ENCODE assay signal across 8 cellular contexts in genomic region chr12:49088190-49088931, GRCh38. TPM values are rescaled to one million over a fixed set of nuclear protein-coding genes. Genes with fewer than 3 reads are reported as not detected.
DNase-seq lines count a peak whose midpoint lies in the region; ATAC-seq and TF ChIP-seq lines count a peak whose summit lies in the region.

No MANE protein-coding gene starts in this region.

- peaks cover 16% of the 10 kb centered on the region for H3K27me3 Mint-ChIP-seq in chondrocyte (ENCODE audit: low read depth)

- H3K36me3 Mint-ChIP-seq in chondrocyte (ENCODE audit: low read depth), result no peaks in the 10 kb centered on the region

- no peak overlapping the region for H3K4me3 ChIP-seq in AG09309 (ENCODE audit: control insufficient read depth, low read depth, low read length)

- H3K27ac Mint-ChIP-seq in chondrocyte (ENCODE audit: unreplicated experiment), result no peak overlapping the region

- TF ChIP-seq CTCF in AG09309 (IDR thresholded peaks at IDR 0.05; ENCODE audit: control insufficient read depth, insufficient read depth, low read depth, low read length, missing control alignments) (peak; percentile 94), chondrocyte (IDR thresholded peaks at IDR 0.05) (peak; percentile 91)

- peak; percentile 65 for DNase-seq in AG09309 (ENCODE audit: low read depth)
- DNase-seq in NCI-H510A (lab: John Stamatoyannopoulos, UW), result peak; percentile 31
- peak; percentile 72 for DNase-seq in activated CD4-positive, CD25-positive, alpha-beta regulatory T cell treated with anti-CD3 and anti-CD28 coated beads, Interleukin-2, amount 50 U/mL, for 72 hours
- DNase-seq in chondrocyte (ENCODE audit: low spot score), result no peak
- DNase-seq in left kidney (ENCODE audit: low read depth, low spot score), result peak; percentile 94
- peak; percentile 77 for DNase-seq in stimulated activated CD4-positive, alpha-beta T cell treated with anti-CD3 and anti-CD28 coated beads, Interleukin-4, amount 100 ng/mL, for 24 hours

- H3K4me1 Mint-ChIP-seq in chondrocyte (ENCODE audit: low read depth), result peaks cover 26% of the 10 kb centered on the region

- H3K4me3 Mint-ChIP-seq in chondrocyte (ENCODE audit: unreplicated experiment), result peak overlapping the region; percentile 25

- peak; percentile 89 for ATAC-seq in GM19023 (IDR thresholded peaks at IDR 0.05; ENCODE audit: unreplicated experiment)
- peak; percentile 56 for ATAC-seq in HG03457 (IDR thresholded peaks at IDR 0.05; ENCODE audit: unreplicated experiment)

- H3K9me3 Mint-ChIP-seq in chondrocyte (ENCODE audit: low read depth), result no peaks in the 10 kb centered on the region

RNA-seq across cellular contexts. Expression of gene DHH, which starts 6.2 kb away (rescaled TPM):
- 0.07 TPM in 1 of 3 replicates, not detected in the others for total RNA-seq in chondrocyte

RNA-seq across cellular contexts. Expression of gene RHEBL1, which starts 18.6 kb away (rescaled TPM):
- total RNA-seq in chondrocyte, result 0.64 to 0.95 TPM in 2 of 3 replicates, not detected in the other

RNA-seq across cellular contexts. Expression of gene LMBR1L, which starts 22.3 kb away (rescaled TPM):
- 37.0 to 47.3 TPM (median 46.9 TPM) in 3 replicates for total RNA-seq in chondrocyte

RNA-seq across cellular contexts. Expression of gene KMT2D, which starts 27.8 kb away (rescaled TPM):
- total RNA-seq in chondrocyte, result 65.4 to 73.8 TPM (median 70.7 TPM) in 3 replicates

RNA-seq across cellular contexts. Expression of gene TUBA1B, which starts 42.8 kb away (rescaled TPM):
- 544 to 857 TPM (median 551 TPM) in 3 replicates for total RNA-seq in chondrocyte
